Comparison of ENCODE assay signal across 20 cellular contexts in genomic region chr17:1222321-1222720, GRCh38. TPM values are rescaled to one million over a fixed set of nuclear protein-coding genes. Genes with fewer than 3 reads are reported as not detected.
DNase-seq lines count a peak whose midpoint lies in the region; ATAC-seq, FAIRE-seq and TF ChIP-seq lines count a peak whose summit lies in the region.
"Had no signal": no experiment of that assay in that cellular context is flagged by ENCODE, and none has a peak within 500 bp of the region (broad histone marks: within the 10 kb centered on the region; RNA-seq: fewer than 3 reads in every experiment).

No MANE protein-coding gene starts in this region.

- TF ChIP-seq CTCF in epithelial cell of proximal tubule (conservative IDR thresholded peaks at IDR 0.05; ENCODE audit: low read depth, low read length), result no peak
- TF ChIP-seq CTCF in lower lobe of right lung (IDR thresholded peaks at IDR 0.05), result no peak

- H3K36me3 ChIP-seq in lower lobe of right lung, result no peaks in the 10 kb centered on the region

- no peak for ATAC-seq in lower lobe of right lung
- ATAC-seq: A549, Right ventricle myocardium inferior had no signal

- H3K27ac ChIP-seq in lower lobe of right lung, result no peak overlapping the region
- H3K27ac ChIP-seq: A549; BLaER1 treated with 17β-estradiol and CSF1 and Interleukin-3, amounts not matched to agents 10 nM and 100 nM had no signal

- in situ Hi-C loops in ACHN (cut with HindIII; ENCODE audit: low pct_ligation_motif_present, low pct_unique_long_range_greater_than_20kb, low sequenced_read_pairs), result no loop called here

- H3K27me3 ChIP-seq in lower lobe of right lung (ENCODE audit: low read depth), result peaks cover 5% of the 10 kb centered on the region

- no peaks in the 10 kb centered on the region for H3K9me3 ChIP-seq in lower lobe of right lung
- H3K9me3 ChIP-seq: A549 had no signal

- no peaks in the 10 kb centered on the region for H3K4me1 ChIP-seq in lower lobe of right lung
- H3K4me1 ChIP-seq: A549 had no signal

- no peak for FAIRE-seq in RCC 7860 (lab: Jason Lieb, UNC)
- FAIRE-seq: A549, H1 had no signal

- DNase-seq in ACHN, result peak; percentile 22
- DNase-seq in RCC 7860 (ENCODE audit: low spot score), result peak; percentile 15
- DNase-seq in epithelial cell of proximal tubule (ENCODE audit: low read depth), result peak; percentile 25
- DNase-seq in lower lobe of right lung, result peak; percentile 2
- DNase-seq in NCI-H748 (lab: John Stamatoyannopoulos, UW; ENCODE audit: unreplicated experiment), result no peak
- DNase-seq in medulla oblongata (ENCODE audit: extremely low spot score), result no peak
- no peak for DNase-seq in NCI-H1417 (lab: John Stamatoyannopoulos, UW)
- DNase-seq: CD8-positive, alpha-beta memory T cell; DMS79 treated with DMSO at 0.1 percent for 48 hours; Kasumi-1; NCI-H1105 treated with DMSO at 0.1 percent for 48 hours; NCI-H1694 treated with DMSO at 0.1 percent for 48 hours; NCI-H2107; NCI-H510A treated with DMSO at 0.1 percent for 48 hours had no signal

- H3K4me3 ChIP-seq in epithelial cell of proximal tubule (ENCODE audit: low read depth, low read length) (no peak overlapping the region), lower lobe of right lung (no peak overlapping the region)
- H3K4me3 ChIP-seq: A549; BLaER1 treated with 17β-estradiol and CSF1 and Interleukin-3, amounts not matched to agents 10 nM and 100 nM had no signal

- intact Hi-C loops in lower lobe of right lung (cut with DNase I), result no loop called here

RNA-seq across cellular contexts. Expression of gene ABR, which starts 42.5 kb away (rescaled TPM):
- 111 and 195 TPM in 2 replicates for total RNA-seq in epithelial cell of proximal tubule
- 212 TPM for total RNA-seq in lower lobe of right lung

RNA-seq across cellular contexts. Expression of gene BHLHA9, which starts 47.9 kb away (rescaled TPM):
- total RNA-seq in epithelial cell of proximal tubule, result not detected in 2 replicates
- not detected for total RNA-seq in lower lobe of right lung
- total RNA-seq: CD8-positive, alpha-beta memory T cell; G401; Right ventricle myocardium inferior; SK-MEL-5 had no signal

RNA-seq across cellular contexts. Expression of gene TRARG1, which starts 57.1 kb away (rescaled TPM):
- not detected in 2 replicates for total RNA-seq in epithelial cell of proximal tubule
- not detected for total RNA-seq in lower lobe of right lung
- total RNA-seq: CD8-positive, alpha-beta memory T cell; H1; SK-MEL-5 had no signal

Comparison
In these comparisons a context has a peak if more than half of its experiments do, and no peak if none do; other contexts are left out.
1. DNase-seq: peak in ACHN (single experiment), RCC 7860 (single experiment), epithelial cell of proximal tubule (single experiment) and lower lobe of right lung (single experiment); none in NCI-H748 (single experiment), medulla oblongata (single experiment) and NCI-H1417 (0 of 3).